Comparison of ENCODE assay signal across 9 cellular contexts in the genomic region with DNA sequence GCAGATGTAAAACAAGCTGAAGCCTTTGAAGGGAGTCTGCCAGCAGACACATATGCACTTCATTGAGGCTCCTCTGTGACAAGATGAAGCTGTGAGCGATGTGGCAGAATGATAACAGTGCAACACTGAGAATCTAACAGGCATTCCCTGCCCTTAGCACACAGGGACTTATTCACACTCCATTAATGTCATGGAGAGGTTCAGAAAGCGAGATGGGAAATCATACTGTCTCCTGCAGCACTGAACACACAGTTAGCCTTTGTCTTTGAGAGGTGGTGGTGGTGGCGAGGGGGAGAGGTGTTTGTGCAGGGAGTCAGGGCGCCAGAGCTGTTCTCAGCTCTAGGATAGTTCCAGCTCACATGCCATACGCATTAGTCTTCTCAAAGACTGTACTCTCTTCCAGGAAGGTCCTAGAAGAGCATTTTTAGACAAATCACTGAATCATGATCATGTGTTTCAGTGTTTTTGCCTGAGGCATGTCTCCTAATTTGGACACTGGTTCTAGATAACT.
DNase-seq lines count a peak whose midpoint lies in the region; ATAC-seq and TF ChIP-seq lines count a peak whose summit lies in the region.
"Had no signal": no experiment of that assay in that cellular context is flagged by ENCODE, and none has a peak within 500 bp of the region (broad histone marks: within the 10 kb centered on the region; RNA-seq: fewer than 3 reads in every experiment).

No MANE protein-coding gene starts in this region.

- H3K4me3 Mint-ChIP-seq in endodermal cell = no peak overlapping the region
- no peak overlapping the region for H3K4me3 Mint-ChIP-seq in activated naive CD4-positive, alpha-beta T cell treated with anti-CD3 and anti-CD28 coated beads, Interleukin-2, amount 10 ng/mL, durations not matched to agents 7 days and 5 days

- H3K27ac ChIP-seq in cardiac muscle cell (peak overlapping the region; percentile 48), endodermal cell (ENCODE audit: low read depth, low read length) (no peak overlapping the region), mucosa of rectum (ENCODE audit: low read depth in 2 of 2, low read length in 2 of 2) (peak overlapping the region; percentile 2 to 10)

- CTCF ChIA-PET in activated naive CD4-positive, alpha-beta T cell treated with anti-CD3 and anti-CD28 coated beads, Interleukin-2, amount 10 ng/mL, durations not matched to agents 7 days and 5 days (lab: Charles Lee) = interaction anchor here (0.7 to 0.9 kb wide), 2 partner anchors 36 to 59 kb away, joined by 3 read pairs; no protein-coding TSS in a partner anchor

- H3K27me3 ChIP-seq in cardiac muscle cell = no peaks in the 10 kb centered on the region
- H3K27me3 ChIP-seq in endodermal cell (ENCODE audit: control insufficient read depth, insufficient read depth, low read length, poor library complexity, severe bottlenecking) = no peaks in the 10 kb centered on the region
- H3K27me3 ChIP-seq in mucosa of rectum (ENCODE audit: control insufficient read depth in 2 of 2, insufficient read depth in 2 of 2, low read length in 2 of 2) = no peaks in the 10 kb centered on the region
- H3K27me3 ChIP-seq: BE2C had no signal

- WGBS in endodermal cell (ENCODE audit: insufficient coverage in 1 of 2, insufficient read length in 1 of 2), 2 experiments = 95 to 100% methylated on average over 3 to 5 of the region's 5 CpGs

- H3K4me3 ChIP-seq in cardiac muscle cell (no peak overlapping the region), endodermal cell (ENCODE audit: low read length) (no peak overlapping the region), mucosa of rectum (ENCODE audit: low read length in 2 of 2) (no peak overlapping the region)

- H3K9me3 ChIP-seq in cardiac muscle cell (ENCODE audit: low read depth) (no peaks in the 10 kb centered on the region), endodermal cell (ENCODE audit: control insufficient read depth, low read length) (no peaks in the 10 kb centered on the region), mucosa of rectum (ENCODE audit: control insufficient read depth in 2 of 2, low read length in 2 of 2) (no peaks in the 10 kb centered on the region)
- H3K9me3 ChIP-seq: BE2C had no signal

- H3K4me1 ChIP-seq in cardiac muscle cell (ENCODE audit: low read depth) (peaks cover 29% of the 10 kb centered on the region), endodermal cell (ENCODE audit: control insufficient read depth, insufficient read depth, low read length) (no peaks in the 10 kb centered on the region), mucosa of rectum (ENCODE audit: control insufficient read depth in 2 of 2, insufficient read depth in 2 of 2, low read length in 2 of 2) (no peaks in the 10 kb centered on the region)

- TF ChIP-seq CTCF in cardiac muscle cell (IDR thresholded peaks at IDR 0.05; ENCODE audit: low read depth, low read length) (no peak), endodermal cell (conservative IDR thresholded peaks at IDR 0.05) (no peak)

- no peaks in the 10 kb centered on the region for H3K4me1 Mint-ChIP-seq in endodermal cell
- peaks cover 43% of the 10 kb centered on the region for H3K4me1 Mint-ChIP-seq in activated naive CD4-positive, alpha-beta T cell treated with anti-CD3 and anti-CD28 coated beads, Interleukin-2, amount 10 ng/mL, durations not matched to agents 7 days and 5 days

- H3K36me3 ChIP-seq in cardiac muscle cell = peaks cover 15% of the 10 kb centered on the region
- H3K36me3 ChIP-seq in endodermal cell (ENCODE audit: control insufficient read depth, insufficient read depth, low read length) = peaks cover 61% of the 10 kb centered on the region
- no peaks in the 10 kb centered on the region for H3K36me3 ChIP-seq in mucosa of rectum (ENCODE audit: control insufficient read depth in 2 of 2, insufficient read depth in 2 of 2, low read length in 2 of 2)
- H3K36me3 ChIP-seq: BE2C had no signal

- peak overlapping the region; percentile 60 for H3K27ac Mint-ChIP-seq in endodermal cell
- H3K27ac Mint-ChIP-seq in activated naive CD4-positive, alpha-beta T cell treated with anti-CD3 and anti-CD28 coated beads, Interleukin-2, amount 10 ng/mL, durations not matched to agents 7 days and 5 days = no peak overlapping the region

- no peaks in the 10 kb centered on the region for H3K9me3 Mint-ChIP-seq in endodermal cell
- H3K9me3 Mint-ChIP-seq in activated naive CD4-positive, alpha-beta T cell treated with anti-CD3 and anti-CD28 coated beads, Interleukin-2, amount 10 ng/mL, durations not matched to agents 7 days and 5 days = no peaks in the 10 kb centered on the region

- DNase-seq in cardiac muscle cell (ENCODE audit: low read depth in 1 of 2, low spot score in 1 of 2) = peak in 1 of 2 donors; percentile 90
- DNase-seq in Right ventricle myocardium inferior (ENCODE audit: missing footprints) = no peak
- peak; percentile 49 for DNase-seq in endodermal cell
- no peak for DNase-seq in NCI-H510A treated with DMSO at 0.1 percent for 48 hours (lab: John Stamatoyannopoulos, UW)
- no peak for DNase-seq in activated naive CD4-positive, alpha-beta T cell treated with anti-CD3 and anti-CD28 coated beads, Interleukin-2, amount 10 ng/mL, durations not matched to agents 7 days and 5 days
- DNase-seq: BE2C had no signal

- intact Hi-C loops in Right ventricle myocardium inferior (cut with DNase I) = loop anchor here (10.0 kb wide), 1 partner anchor 681 kb away; no protein-coding TSS in a partner anchor

- H3K27me3 Mint-ChIP-seq in endodermal cell (ENCODE audit: insufficient read depth) = no peaks in the 10 kb centered on the region
- no peaks in the 10 kb centered on the region for H3K27me3 Mint-ChIP-seq in activated naive CD4-positive, alpha-beta T cell treated with anti-CD3 and anti-CD28 coated beads, Interleukin-2, amount 10 ng/mL, durations not matched to agents 7 days and 5 days

- ATAC-seq in Right ventricle myocardium inferior (no peak), HG02571 (IDR thresholded peaks at IDR 0.05; ENCODE audit: unreplicated experiment) (no peak), GM18520 (IDR thresholded peaks at IDR 0.05; ENCODE audit: unreplicated experiment) (no peak)

- peaks cover 61% of the 10 kb centered on the region for H3K36me3 Mint-ChIP-seq in endodermal cell (ENCODE audit: low read depth)
- peaks cover 87% of the 10 kb centered on the region for H3K36me3 Mint-ChIP-seq in activated naive CD4-positive, alpha-beta T cell treated with anti-CD3 and anti-CD28 coated beads, Interleukin-2, amount 10 ng/mL, durations not matched to agents 7 days and 5 days

- H3K9ac ChIP-seq in endodermal cell (ENCODE audit: extremely low read depth, low read length, poor library complexity, severe bottlenecking) (no peak overlapping the region), mucosa of rectum (ENCODE audit: low read depth in 1 of 2, low read length in 2 of 2) (no peak overlapping the region)
